ENCODE assay signal across 20 cellular contexts in the genomic region with DNA sequence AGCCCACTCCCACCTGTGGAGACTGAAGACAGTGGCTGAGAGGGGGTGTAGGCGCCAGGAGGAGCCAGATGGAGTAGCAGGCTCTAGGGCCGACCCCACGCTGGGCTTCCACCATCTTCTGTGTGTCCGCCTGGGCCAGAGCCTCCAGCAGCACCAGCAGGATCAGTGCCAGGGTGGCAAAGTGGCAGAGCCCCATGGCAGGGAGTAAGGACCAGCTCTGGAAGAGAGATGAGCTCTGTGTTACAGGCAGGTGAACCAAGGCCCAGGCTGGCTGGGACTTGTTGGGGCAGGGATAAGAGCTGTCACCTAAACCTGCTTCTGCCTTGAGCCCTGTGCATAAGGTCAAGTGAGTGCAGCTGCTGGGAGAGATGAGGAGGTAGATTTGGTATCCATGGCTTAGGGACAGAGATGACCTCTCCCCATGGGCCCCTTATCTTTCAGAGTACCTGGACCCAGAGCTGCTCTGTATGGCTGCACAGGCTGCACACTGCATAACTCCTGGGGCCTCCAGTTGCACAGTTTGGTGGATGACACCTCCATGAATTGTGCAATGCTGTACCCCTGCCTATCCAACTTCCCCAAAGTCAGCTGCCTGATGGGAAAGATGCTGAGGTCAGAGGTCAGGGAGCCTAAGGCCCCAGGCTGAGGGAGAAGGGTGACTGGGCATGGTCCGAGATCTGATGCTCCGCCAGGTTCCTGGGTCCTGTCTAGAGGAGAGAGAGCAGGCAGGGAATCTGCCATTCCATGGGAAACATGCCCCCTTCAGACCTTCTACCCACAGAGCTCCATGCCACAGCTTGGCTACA. TPM values are rescaled to one million over a fixed set of nuclear protein-coding genes. Genes with fewer than 3 reads are reported as not detected.
DNase-seq lines count a peak whose midpoint lies in the region; ATAC-seq and TF ChIP-seq lines count a peak whose summit lies in the region.
"Had no signal": no experiment of that assay in that cellular context is flagged by ENCODE, and none has a peak within 500 bp of the region (broad histone marks: within the 10 kb centered on the region; RNA-seq: fewer than 3 reads in every experiment).

No MANE protein-coding gene starts in this region.

- no peak for DNase-seq in CD14-positive monocyte (ENCODE audit: low spot score)
- DNase-seq in NB4 (ENCODE audit: low read depth), result peak; percentile 79
- DNase-seq in MCF 10A (ENCODE audit: unreplicated experiment), result no peak
- no peak for DNase-seq in NCI-H1092 (lab: John Stamatoyannopoulos, UW)
- DNase-seq in activated CD4-positive, alpha-beta T cell treated with anti-CD3 and anti-CD28 coated beads, Interleukin-2, amount 50 U/mL, for 4 hours, result no peak
- DNase-seq in middle frontal gyrus (ENCODE audit: extremely low spot score, low spot score), result no peak
- DNase-seq: activated CD4-positive, alpha-beta T cell treated with anti-CD3 and anti-CD28 coated beads, Interleukin-2, amount 50 U/mL, for 1 hour; activated gamma-delta T cell; Calu3; heart left ventricle; naive thymus-derived CD8-positive, alpha-beta T cell; NCI-H187 treated with DMSO at 0.1 percent for 48 hours; NCI-H2227 treated with DMSO at 0.1 percent for 48 hours; NCI-H748 treated with DMSO at 0.1 percent for 48 hours; pancreas; PC-9; T-helper 17 cell had no signal

- H3K9me3 Mint-ChIP-seq in CD14-positive monocyte (no peaks in the 10 kb centered on the region), MCF 10A (ENCODE audit: unreplicated experiment) (no peaks in the 10 kb centered on the region), nephron (no peaks in the 10 kb centered on the region)
- H3K9me3 Mint-ChIP-seq: naive thymus-derived CD8-positive, alpha-beta T cell had no signal

- H3K36me3 Mint-ChIP-seq in CD14-positive monocyte, result no peaks in the 10 kb centered on the region
- H3K36me3 Mint-ChIP-seq in MCF 10A (ENCODE audit: insufficient read depth, unreplicated experiment), result peaks cover 5% of the 10 kb centered on the region
- no peaks in the 10 kb centered on the region for H3K36me3 Mint-ChIP-seq in nephron (ENCODE audit: low read depth)
- H3K36me3 Mint-ChIP-seq: naive thymus-derived CD8-positive, alpha-beta T cell had no signal

- CTCF ChIA-PET in MCF 10A (lab: Yijun Ruan, JAX), result interaction anchor here (0.6 to 1.5 kb wide), 6 partner anchors 11 to 860 kb away, joined by 3 to 6 read pairs (median 4); no protein-coding TSS in a partner anchor

- ATAC-seq in HG03175 (IDR thresholded peaks at IDR 0.05; ENCODE audit: unreplicated experiment), result no peak
- ATAC-seq: heart left ventricle; naive thymus-derived CD8-positive, alpha-beta T cell; pancreas; T-helper 17 cell had no signal

- H3K27me3 Mint-ChIP-seq in CD14-positive monocyte (ENCODE audit: low read depth in 3 of 3) (peaks cover 1 to 7% (median 4%) of the 10 kb centered on the region in 3 donors), MCF 10A (ENCODE audit: insufficient read depth, unreplicated experiment) (no peaks in the 10 kb centered on the region), nephron (ENCODE audit: low read depth) (peaks cover 5% of the 10 kb centered on the region)
- H3K27me3 Mint-ChIP-seq: naive thymus-derived CD8-positive, alpha-beta T cell; T-helper 17 cell had no signal

- TF ChIP-seq CTCF in CD14-positive monocyte (IDR thresholded peaks at IDR 0.05) (no peak), NB4 (IDR thresholded peaks at IDR 0.05; ENCODE audit: low read depth, low read length) (no peak), MCF 10A (IDR thresholded peaks at IDR 0.05; ENCODE audit: unreplicated experiment) (no peak), nephron (IDR thresholded peaks at IDR 0.05; ENCODE audit: unreplicated experiment in 3 of 3) (no peak)

- peaks cover 26% of the 10 kb centered on the region for H3K4me1 Mint-ChIP-seq in CD14-positive monocyte
- peaks cover 14% of the 10 kb centered on the region for H3K4me1 Mint-ChIP-seq in MCF 10A (ENCODE audit: insufficient read depth, unreplicated experiment)
- H3K4me1 Mint-ChIP-seq in nephron, result peaks cover 32% of the 10 kb centered on the region

- POLR2A ChIA-PET in MCF 10A (lab: Yijun Ruan, JAX), result no interaction called here

- intact Hi-C loops in CD14-positive monocyte (cut with micrococcal nuclease), result loop anchor here (5.0 kb wide), 2 partner anchors 837 to 842 kb away; no protein-coding TSS in a partner anchor
- intact Hi-C loops in MCF 10A (cut with micrococcal nuclease), result loop anchor here (5.0 to 10.0 kb wide), 3 partner anchors 82 to 277 kb away; a partner anchor contains a TSS

- TF ChIP-seq POLR2A in NB4 (IDR thresholded peaks at IDR 0.05; ENCODE audit: extremely low read depth, insufficient read length), result no peak

- H3K4me3 ChIP-seq in NB4 (ENCODE audit: low read depth, low read length), result no peak overlapping the region
- H3K4me3 ChIP-seq: coronary artery, heart left ventricle, pancreas, PC-9 had no signal

- H3K27ac Mint-ChIP-seq in CD14-positive monocyte (peak overlapping the region; percentile 30 to 73 (median 62)), MCF 10A (ENCODE audit: low read depth, unreplicated experiment) (peak overlapping the region; percentile 43), nephron (peak overlapping the region in 2 of 3 experiments; percentile 8 to 33)
- H3K27ac Mint-ChIP-seq: T-helper 17 cell had no signal

- BruUV-seq in MCF 10A (replicated peaks; lab: Mats Ljungman, UMichigan), result no TSS peak

- H3K4me3 Mint-ChIP-seq in CD14-positive monocyte (no peak overlapping the region), MCF 10A (ENCODE audit: unreplicated experiment) (no peak overlapping the region), nephron (no peak overlapping the region)
- H3K4me3 Mint-ChIP-seq: naive thymus-derived CD8-positive, alpha-beta T cell; T-helper 17 cell had no signal

RNA-seq across cellular contexts. Expression of a gene that starts 7.4 kb away (rescaled TPM):
- polyA plus RNA-seq in CD14-positive monocyte, result 10 to 100 TPM; 13.0 to 13.7 TPM
- 28.1 and 33.9 TPM in 2 replicates for total RNA-seq in MCF 10A (2022)
